Comparison of ENCODE assay signal across 27 cellular contexts in genomic region chr11:44782478-44782877, GRCh38. TPM values are rescaled to one million over a fixed set of nuclear protein-coding genes. Genes with fewer than 3 reads are reported as not detected.
"Had no signal": no experiment of that assay in that cellular context is flagged by ENCODE, and none has a peak within 500 bp of the region (broad histone marks: within the 10 kb centered on the region; RNA-seq: fewer than 3 reads in every experiment).

No MANE protein-coding gene starts in this region.

- H3K27ac Mint-ChIP-seq: activated naive CD4-positive, alpha-beta T cell treated with anti-CD3 and anti-CD28 coated beads for 36 hours; activated naive CD8-positive, alpha-beta T cell treated with anti-CD3 and anti-CD28 coated beads for 36 hours; effector memory CD8-positive, alpha-beta T cell; stimulated activated effector memory CD8-positive, alpha-beta T cell treated with anti-CD3 and anti-CD28 coated beads, Interleukin-12 subunit alpha, Interleukin-12 subunit beta, amount 100 ng/mL, for 72 hours; stimulated activated naive CD8-positive, alpha-beta T cell treated with anti-CD3 and anti-CD28 coated beads, Interleukin-15, Interleukin-2, amounts not matched to agents 100 ng/mL and 50 ng/mL, for 24 hours had no signal

- H3K36me3 Mint-ChIP-seq: activated naive CD8-positive, alpha-beta T cell treated with anti-CD3 and anti-CD28 coated beads for 36 hours; stimulated activated effector memory CD8-positive, alpha-beta T cell treated with anti-CD3 and anti-CD28 coated beads, Interleukin-12 subunit alpha, Interleukin-12 subunit beta, amount 100 ng/mL, for 72 hours had no signal

- H3K4me3 Mint-ChIP-seq: activated naive CD4-positive, alpha-beta T cell treated with anti-CD3 and anti-CD28 coated beads for 36 hours; activated naive CD8-positive, alpha-beta T cell treated with anti-CD3 and anti-CD28 coated beads for 36 hours; effector memory CD8-positive, alpha-beta T cell; nephron; stimulated activated effector memory CD8-positive, alpha-beta T cell treated with anti-CD3 and anti-CD28 coated beads, Interleukin-12 subunit alpha, Interleukin-12 subunit beta, amount 100 ng/mL, for 72 hours; stimulated activated naive CD8-positive, alpha-beta T cell treated with anti-CD3 and anti-CD28 coated beads, Interleukin-15, Interleukin-2, amounts not matched to agents 100 ng/mL and 50 ng/mL, for 24 hours had no signal

- H3K4me1 ChIP-seq: body of pancreas, vagina had no signal

- FAIRE-seq: islet of Langerhans, small intestine, TTC549 had no signal

- H3K27me3 ChIP-seq: adrenal gland, body of pancreas, thyroid gland, upper lobe of left lung, vagina had no signal

- H3K9me3 ChIP-seq: adrenal gland, body of pancreas, thyroid gland, upper lobe of left lung, vagina had no signal

- H3K4me1 Mint-ChIP-seq: activated naive CD8-positive, alpha-beta T cell treated with anti-CD3 and anti-CD28 coated beads for 36 hours had no signal

- ATAC-seq: body of pancreas; effector memory CD8-positive, alpha-beta T cell; sciatic nerve; stimulated activated effector memory CD8-positive, alpha-beta T cell treated with anti-CD3 and anti-CD28 coated beads, Interleukin-12 subunit alpha, Interleukin-12 subunit beta, amount 100 ng/mL, for 72 hours had no signal

- DNase-seq: activated CD4-positive, alpha-beta T cell treated with anti-CD3 and anti-CD28 coated beads for 4 hours; activated CD4-positive, alpha-beta T cell treated with anti-CD3 and anti-CD28 coated beads, Interleukin-2, amount 50 U/mL, for 48 hours; activated CD8-positive, alpha-beta memory T cell treated with anti-CD3 and anti-CD28 coated beads for 24 hours; activated naive CD4-positive, alpha-beta T cell treated with anti-CD3 and anti-CD28 coated beads for 36 hours; activated naive CD8-positive, alpha-beta T cell treated with anti-CD3 and anti-CD28 coated beads for 36 hours; body of pancreas; cerebellar nuclear complex; cortex of kidney; effector memory CD8-positive, alpha-beta T cell; erythroblast; mammary epithelial cell; posterior cingulate gyrus; small intestine; stimulated activated CD4-positive, alpha-beta T cell treated with anti-CD3 and anti-CD28 coated beads, Interleukin-4, amount 100 ng/mL, for 24 hours; substantia nigra; thyroid gland; upper lobe of left lung had no signal

- H3K27me3 Mint-ChIP-seq: activated naive CD8-positive, alpha-beta T cell treated with anti-CD3 and anti-CD28 coated beads for 36 hours; effector memory CD8-positive, alpha-beta T cell; stimulated activated naive CD8-positive, alpha-beta T cell treated with anti-CD3 and anti-CD28 coated beads, Interleukin-15, Interleukin-2, amounts not matched to agents 100 ng/mL and 50 ng/mL, for 24 hours had no signal

- H3K9me3 Mint-ChIP-seq: activated naive CD4-positive, alpha-beta T cell treated with anti-CD3 and anti-CD28 coated beads for 36 hours; activated naive CD8-positive, alpha-beta T cell treated with anti-CD3 and anti-CD28 coated beads for 36 hours; effector memory CD8-positive, alpha-beta T cell; nephron; stimulated activated effector memory CD8-positive, alpha-beta T cell treated with anti-CD3 and anti-CD28 coated beads, Interleukin-12 subunit alpha, Interleukin-12 subunit beta, amount 100 ng/mL, for 72 hours; stimulated activated naive CD8-positive, alpha-beta T cell treated with anti-CD3 and anti-CD28 coated beads, Interleukin-15, Interleukin-2, amounts not matched to agents 100 ng/mL and 50 ng/mL, for 24 hours had no signal

- H3K36me3 ChIP-seq: adrenal gland, thyroid gland, upper lobe of left lung, vagina had no signal

- H3K27ac ChIP-seq: body of pancreas, thyroid gland, upper lobe of left lung, vagina, VCaP had no signal

- H3K4me3 ChIP-seq: adrenal gland, body of pancreas, thyroid gland, upper lobe of left lung, vagina had no signal

RNA-seq across cellular contexts. Expression of gene TSPAN18, which starts 55.7 kb away (rescaled TPM):
- total RNA-seq: fibroblast of lung, mammary epithelial cell had no signal
